In the genomic region with DNA sequence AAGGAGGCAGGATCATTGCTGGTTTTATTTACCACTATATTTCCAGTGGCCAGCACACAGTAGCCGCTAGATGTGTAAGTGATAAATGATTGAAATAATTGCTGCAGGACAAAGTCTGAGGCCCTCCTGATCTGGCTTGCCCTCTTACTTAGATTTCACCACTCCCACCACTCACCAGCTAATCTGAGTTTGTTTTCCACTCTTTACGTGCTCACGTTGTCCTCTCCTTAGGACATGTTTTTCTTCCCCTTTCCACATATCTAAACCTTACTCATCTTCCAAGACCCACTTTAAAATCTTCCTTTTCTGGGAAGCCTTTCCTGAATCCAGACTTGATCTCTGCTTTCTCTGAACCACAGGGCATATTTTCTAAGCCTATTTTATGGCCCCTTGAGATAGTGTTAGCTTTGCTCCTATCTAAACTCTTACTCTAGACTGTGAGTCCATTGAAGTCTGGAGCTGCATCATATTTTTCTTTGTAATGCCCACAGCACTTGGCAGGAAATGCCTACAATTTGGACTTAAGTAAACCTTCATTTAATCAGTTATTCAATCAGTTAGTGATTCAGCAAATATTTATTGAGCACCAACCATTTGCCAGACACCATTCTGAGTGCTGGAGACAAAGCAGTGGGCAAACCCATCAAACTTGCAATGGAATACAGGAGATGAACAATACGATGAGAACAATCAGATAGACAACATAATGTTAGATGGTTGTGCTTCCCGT, we compare ENCODE assay signal across 14 cellular contexts. TPM values are rescaled to one million over a fixed set of nuclear protein-coding genes. Genes with fewer than 3 reads are reported as not detected.
DNase-seq lines count a peak whose midpoint lies in the region; ATAC-seq and TF ChIP-seq lines count a peak whose summit lies in the region.
"Had no signal": no experiment of that assay in that cellular context is flagged by ENCODE, and none has a peak within 500 bp of the region (broad histone marks: within the 10 kb centered on the region; RNA-seq: fewer than 3 reads in every experiment).

No MANE protein-coding gene starts in this region.

- H3K4ac ChIP-seq in mesenchymal stem cell (ENCODE audit: low read depth in 1 of 2, low read length in 2 of 2), result no peak overlapping the region

- H3K9ac ChIP-seq in mesenchymal stem cell (ENCODE audit: low read length), result peak overlapping the region; percentile 22

- no peak for ATAC-seq in left cardiac atrium

- peak overlapping the region; percentile 91 for H3K27ac ChIP-seq in left ventricle myocardium inferior (replicated peaks)
- peak overlapping the region; percentile 53 for H3K27ac ChIP-seq in mesenchymal stem cell (ENCODE audit: low read length, poor library complexity, severe bottlenecking)
- peak overlapping the region in 3 of 4 donors; percentile 17 to 28 (median 27) for H3K27ac ChIP-seq in transverse colon
- H3K27ac ChIP-seq in tibial nerve, result peak overlapping the region in 2 of 4 donors; percentile 33 to 88
- H3K27ac ChIP-seq: SJCRH30 had no signal

- peak overlapping the region in 1 of 2 experiments; percentile 55 for H3K18ac ChIP-seq in mesenchymal stem cell (ENCODE audit: low read depth in 1 of 2, low read length in 2 of 2)

- H3K4me1 ChIP-seq in left ventricle myocardium inferior (peaks cover 45% of the 10 kb centered on the region), mesenchymal stem cell (ENCODE audit: control insufficient read depth, insufficient read depth, low read depth, low read length) (no peaks in the 10 kb centered on the region), transverse colon (peaks cover 0 to 26% (median 9%) of the 10 kb centered on the region in 4 donors), tibial nerve (peaks cover 0 to 28% (median 7%) of the 10 kb centered on the region in 4 donors)

- no peak for TF ChIP-seq CTCF in left ventricle myocardium inferior (IDR thresholded peaks at IDR 0.05; ENCODE audit: borderline replicate concordance)
- no peak for TF ChIP-seq CTCF in astrocyte of the spinal cord (IDR thresholded peaks at IDR 0.05; ENCODE audit: low read depth, low read length)
- TF ChIP-seq CTCF in transverse colon (IDR thresholded peaks at IDR 0.05), result no peak
- TF ChIP-seq CTCF in tibial nerve (IDR thresholded peaks at IDR 0.05), result no peak

- no peak overlapping the region for H4K8ac ChIP-seq in mesenchymal stem cell (ENCODE audit: low read length)

- DNase-seq in left ventricle myocardium inferior (no peak), left cardiac atrium (no peak), astrocyte of the spinal cord (ENCODE audit: low read depth, low spot score) (peak; percentile 16), mesenchymal stem cell (peak; percentile 55), transverse colon (no peak), tibial nerve (ENCODE audit: low spot score in 2 of 2) (no peak), HK-2 (ENCODE audit: unreplicated experiment) (no peak)
- no peak for DNase-seq in activated CD4-positive, alpha-beta T cell treated with anti-CD3 and anti-CD28 coated beads, Interleukin-2, amount 50 U/mL, for 4 hours
- DNase-seq: activated CD4-positive, CD25-positive, alpha-beta regulatory T cell; GDM1; glutamatergic neuron; NCI-H187 treated with DMSO at 0.1 percent for 48 hours; SJCRH30; stimulated activated naive CD4-positive, alpha-beta T cell treated with Interleukin-2 at 50 U/mL for 16 hours had no signal

- peak overlapping the region in 1 of 2 experiments; percentile 15 for H2BK12ac ChIP-seq in mesenchymal stem cell (ENCODE audit: low read length in 2 of 2)

- H2BK5ac ChIP-seq in mesenchymal stem cell (ENCODE audit: low read depth, low read length, poor library complexity, severe bottlenecking), result no peak overlapping the region

- no peaks in the 10 kb centered on the region for H3K9me3 ChIP-seq in left ventricle myocardium inferior (replicated peaks)
- no peaks in the 10 kb centered on the region for H3K9me3 ChIP-seq in mesenchymal stem cell (ENCODE audit: control insufficient read depth, low read length)
- no peaks in the 10 kb centered on the region for H3K9me3 ChIP-seq in transverse colon
- H3K9me3 ChIP-seq in tibial nerve, result no peaks in the 10 kb centered on the region

- H3K27me3 ChIP-seq in left ventricle myocardium inferior (ENCODE audit: low read depth) (no peaks in the 10 kb centered on the region), mesenchymal stem cell (ENCODE audit: control insufficient read depth in 1 of 2, insufficient read depth in 1 of 2, low read length in 2 of 2) (no peaks in the 10 kb centered on the region), transverse colon (no peaks in the 10 kb centered on the region), tibial nerve (no peaks in the 10 kb centered on the region)
- H3K27me3 ChIP-seq: SJCRH30 had no signal

- H2AK5ac ChIP-seq in mesenchymal stem cell (ENCODE audit: low read length, severe bottlenecking), result peak overlapping the region; percentile 32

- in situ Hi-C loops in astrocyte of the spinal cord (cut with HindIII; ENCODE audit: low sequenced_read_pairs) (no loop called here), transverse colon (cut with MboI; ENCODE audit: low pct_ligation_motif_present in 1 of 4, low pct_unique_long_range_greater_than_20kb in 1 of 4, low sequenced_read_pairs in 3 of 4) (no loop called here)

- no peak overlapping the region for H4K91ac ChIP-seq in mesenchymal stem cell (ENCODE audit: low read length)

- no peak overlapping the region for H2AFZ ChIP-seq in mesenchymal stem cell (ENCODE audit: low read depth, low read length)

- TF ChIP-seq POLR2A in transverse colon (IDR thresholded peaks at IDR 0.05) (no peak), tibial nerve (IDR thresholded peaks at IDR 0.05) (no peak)

- no peak overlapping the region for H3K23ac ChIP-seq in mesenchymal stem cell (ENCODE audit: low read length in 2 of 2)

- H3K14ac ChIP-seq in mesenchymal stem cell (ENCODE audit: low read length in 2 of 2), result no peak overlapping the region

- 23% methylated on average over 4 of the region's 5 CpGs for WGBS in mesenchymal stem cell
- 13 to 31% methylated on average over 5 of the region's 5 CpGs for WGBS in transverse colon (ENCODE audit: low coverage in 1 of 2), 2 donors
- 42 to 50% methylated on average over 5 of the region's 5 CpGs for WGBS in tibial nerve, 2 donors

- H3K36me3 ChIP-seq in left ventricle myocardium inferior (peaks cover 31% of the 10 kb centered on the region), mesenchymal stem cell (ENCODE audit: control insufficient read depth in 1 of 2, insufficient read depth in 2 of 2, low read depth in 1 of 2, low read length in 2 of 2) (peaks cover 0 to 30% of the 10 kb centered on the region in 2 experiments), transverse colon (no peaks in the 10 kb centered on the region), tibial nerve (peaks cover 0 to 9% (median 2%) of the 10 kb centered on the region in 3 donors)
- H3K36me3 ChIP-seq: SJCRH30 had no signal

- peaks cover 6% of the 10 kb centered on the region for H3K79me1 ChIP-seq in mesenchymal stem cell (replicated peaks; ENCODE audit: low read length, poor library complexity, severe bottlenecking)

- H3K4me2 ChIP-seq in mesenchymal stem cell (ENCODE audit: low read length, poor library complexity, severe bottlenecking), result peak overlapping the region; percentile 83

- intact Hi-C loops in left ventricle myocardium inferior (cut with micrococcal nuclease) (no loop called here), left cardiac atrium (cut with DNase I) (loop anchor here in 1 of 2 donors (10.0 kb wide), 1 partner anchor 68 kb away; no protein-coding TSS in a partner anchor), transverse colon (cut with DNase I; ENCODE audit: low total_unique reads) (no loop called here)

- H3K4me3 ChIP-seq in left ventricle myocardium inferior (peak overlapping the region; percentile 71), astrocyte of the spinal cord (ENCODE audit: low read depth, low read length) (peak overlapping the region; percentile 32), mesenchymal stem cell (ENCODE audit: insufficient read depth in 1 of 2, low read depth in 1 of 2, low read length in 2 of 2) (peak overlapping the region in 1 of 2 experiments; percentile 58), transverse colon (peak overlapping the region in 2 of 4 donors; percentile 11 to 47), tibial nerve (peak overlapping the region in 2 of 4 donors; percentile 4 to 54)
- H3K4me3 ChIP-seq: SJCRH30 had no signal

- no peak overlapping the region for H2BK120ac ChIP-seq in mesenchymal stem cell (ENCODE audit: low read depth, low read length)

- TF ChIP-seq EP300 in transverse colon (IDR thresholded peaks at IDR 0.05; ENCODE audit: low read depth) (no peak), tibial nerve (IDR thresholded peaks at IDR 0.05) (no peak)

- H2BK15ac ChIP-seq in mesenchymal stem cell (ENCODE audit: low read depth, poor library complexity, severe bottlenecking), result no peak overlapping the region

RNA-seq across cellular contexts. Expression of gene TLR4, which starts 2.4 kb away (rescaled TPM):
- total RNA-seq in left ventricle myocardium inferior (14.2 TPM), left cardiac atrium (10 to 100 TPM; 19.8 to 22.6 TPM), transverse colon (10 to 100 TPM in 1 of 4 donors, 1 to 10 TPM in 3; 2.2 to 12.4 (median 6.5) TPM), tibial nerve (10 to 100 TPM; 14.0 to 33.1 (median 21.9) TPM)
- 16.9 TPM for polyA plus RNA-seq in mesenchymal stem cell (2013, experiment 1 of 2)
- polyA plus RNA-seq in mesenchymal stem cell (2013, experiment 2 of 2), result 16.9 TPM

Comparison
In these comparisons a context has a peak if more than half of its experiments do, and no peak if none do; other contexts are left out.
1. DNase-seq: peak in astrocyte of the spinal cord (single experiment) and mesenchymal stem cell (single experiment); none in left ventricle myocardium inferior (single experiment), left cardiac atrium (single experiment), transverse colon (single experiment), tibial nerve (0 of 2), HK-2 (single experiment) and activated CD4-positive, alpha-beta T cell treated with anti-CD3 and anti-CD28 coated beads, Interleukin-2, amount 50 U/mL, for 4 hours (0 of 2).